In the genomic region with DNA sequence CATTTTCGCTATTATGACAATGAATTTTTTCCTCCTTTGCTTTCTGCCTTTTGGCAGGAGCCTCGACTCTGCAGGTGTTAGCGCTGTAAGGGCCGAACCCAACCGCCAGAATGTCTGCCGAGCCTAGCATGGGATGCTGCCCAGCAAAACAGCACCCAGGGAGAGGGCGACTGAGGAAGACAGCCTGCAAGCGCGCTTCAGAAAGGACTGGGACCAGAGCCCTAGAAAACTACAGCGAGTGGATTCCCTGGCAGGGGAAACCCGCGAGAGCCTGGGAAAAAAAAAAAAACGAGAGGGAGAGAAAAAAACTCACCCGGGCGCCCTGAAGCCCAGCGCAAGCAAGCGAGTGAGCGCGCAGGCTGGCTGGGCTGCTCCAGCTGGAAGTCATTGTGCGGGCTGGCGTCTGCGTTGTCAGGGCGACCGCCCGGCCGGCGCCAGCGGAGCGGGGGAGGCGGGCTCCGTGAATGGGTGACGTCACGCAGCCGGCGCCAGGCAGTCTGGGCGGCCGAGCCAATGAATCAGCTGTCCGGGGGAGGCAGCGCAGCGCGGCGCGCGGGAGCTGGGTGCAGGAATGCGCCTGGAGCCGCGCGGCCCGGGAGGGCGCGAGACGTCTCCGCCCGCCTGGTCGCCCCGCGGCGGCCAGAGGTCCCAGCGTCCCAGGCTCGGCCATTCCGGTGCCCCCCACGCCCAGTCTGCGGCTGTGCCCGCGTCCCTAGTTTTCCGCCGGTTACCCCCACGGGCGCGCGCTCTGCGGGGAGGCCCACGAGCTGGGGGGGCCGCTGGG, we compare ENCODE assay signal across 8 cellular contexts. TPM values are rescaled to one million over a fixed set of nuclear protein-coding genes. Genes with fewer than 3 reads are reported as not detected.
DNase-seq lines count a peak whose midpoint lies in the region; ATAC-seq and TF ChIP-seq lines count a peak whose summit lies in the region.

No MANE protein-coding gene starts in this region.

- H3K36me3 ChIP-seq in CD4-positive, CD25-positive, alpha-beta regulatory T cell (ENCODE audit: control insufficient read depth, insufficient read depth, low read length), result no peaks in the 10 kb centered on the region
- H3K36me3 ChIP-seq in fibroblast of lung (ENCODE audit: control insufficient read depth, insufficient read depth, low read length) (no peaks in the 10 kb centered on the region), mucosa of stomach (ENCODE audit: control insufficient read depth, insufficient read depth, low read length) (no peaks in the 10 kb centered on the region)

- H3K9me3 Mint-ChIP-seq in CD4-positive, CD25-positive, alpha-beta regulatory T cell, result peaks cover 0 to 3% (median 0%) of the 10 kb centered on the region in 7 donors
- H3K9me3 Mint-ChIP-seq in stimulated activated memory B cell treated with anti-CD40 and anti-IgM and Interleukin-4, amounts not matched to agents 10 μg/mL and 1 μg/mL and 100 μg/mL, for 72 hours, result peaks cover 4% of the 10 kb centered on the region

- H3K4me1 Mint-ChIP-seq in CD4-positive, CD25-positive, alpha-beta regulatory T cell, result peaks cover 0 to 22% (median 5%) of the 10 kb centered on the region in 4 donors
- peaks cover 10% of the 10 kb centered on the region for H3K4me1 Mint-ChIP-seq in stimulated activated memory B cell treated with anti-CD40 and anti-IgM and Interleukin-4, amounts not matched to agents 10 μg/mL and 1 μg/mL and 100 μg/mL, for 72 hours

- no peaks in the 10 kb centered on the region for H3K79me2 ChIP-seq in fibroblast of lung (ENCODE audit: control insufficient read depth, insufficient read depth, low read length)

- H3K27ac Mint-ChIP-seq in CD4-positive, CD25-positive, alpha-beta regulatory T cell, result no peak overlapping the region
- no peak overlapping the region for H3K27ac Mint-ChIP-seq in stimulated activated memory B cell treated with anti-CD40 and anti-IgM and Interleukin-4, amounts not matched to agents 10 μg/mL and 1 μg/mL and 100 μg/mL, for 72 hours

- ATAC-seq in CD4-positive, CD25-positive, alpha-beta regulatory T cell (ENCODE audit: low read depth in 2 of 2), result peak in 1 of 2 donors; percentile 20
- ATAC-seq in GM19455 (IDR thresholded peaks at IDR 0.05; ENCODE audit: unreplicated experiment), result peak; percentile 93
- ATAC-seq in HG03521 (IDR thresholded peaks at IDR 0.05; ENCODE audit: unreplicated experiment), result peak; percentile 100
- peak; percentile 68 for ATAC-seq in stimulated activated memory B cell treated with anti-CD40 and anti-IgM and Interleukin-4, amounts not matched to agents 10 μg/mL and 1 μg/mL and 100 μg/mL, for 72 hours

- H2AFZ ChIP-seq in fibroblast of lung (ENCODE audit: low read length), result peak overlapping the region; percentile 37

- H3K4me3 Mint-ChIP-seq in CD4-positive, CD25-positive, alpha-beta regulatory T cell, result peak overlapping the region in 3 of 4 donors; percentile 43 to 79 (median 68)
- peak overlapping the region; percentile 69 for H3K4me3 Mint-ChIP-seq in stimulated activated memory B cell treated with anti-CD40 and anti-IgM and Interleukin-4, amounts not matched to agents 10 μg/mL and 1 μg/mL and 100 μg/mL, for 72 hours

- H3K27me3 Mint-ChIP-seq in CD4-positive, CD25-positive, alpha-beta regulatory T cell, result peaks cover 24% of the 10 kb centered on the region
- H3K27me3 Mint-ChIP-seq in stimulated activated memory B cell treated with anti-CD40 and anti-IgM and Interleukin-4, amounts not matched to agents 10 μg/mL and 1 μg/mL and 100 μg/mL, for 72 hours, result peaks cover 25% of the 10 kb centered on the region

- H3K4me2 ChIP-seq in fibroblast of lung (ENCODE audit: extremely low read depth, insufficient read depth, low read length), result peak overlapping the region; percentile 85

- no peaks in the 10 kb centered on the region for H3K9me3 ChIP-seq in CD4-positive, CD25-positive, alpha-beta regulatory T cell (ENCODE audit: control insufficient read depth in 2 of 2, low read length in 2 of 2)
- H3K9me3 ChIP-seq in fibroblast of lung (ENCODE audit: control insufficient read depth, insufficient read depth, low read depth, low read length) (no peaks in the 10 kb centered on the region), mucosa of stomach (ENCODE audit: control insufficient read depth, low read length) (no peaks in the 10 kb centered on the region)

- peaks cover 6% of the 10 kb centered on the region for H3K4me1 ChIP-seq in CD4-positive, CD25-positive, alpha-beta regulatory T cell (ENCODE audit: control insufficient read depth, insufficient read depth, low read length, poor library complexity, severe bottlenecking)
- no peaks in the 10 kb centered on the region for H3K4me1 ChIP-seq in fibroblast of lung (ENCODE audit: control insufficient read depth, extremely low read depth, insufficient read depth, low read length)
- H3K4me1 ChIP-seq in mucosa of stomach (ENCODE audit: control insufficient read depth, insufficient read depth, low read length), result peaks cover 26% of the 10 kb centered on the region

- no peaks in the 10 kb centered on the region for H4K20me1 ChIP-seq in fibroblast of lung (ENCODE audit: control insufficient read depth, extremely low read depth, insufficient read depth, low read length)

- no peaks in the 10 kb centered on the region for H3K36me3 Mint-ChIP-seq in CD4-positive, CD25-positive, alpha-beta regulatory T cell
- no peaks in the 10 kb centered on the region for H3K36me3 Mint-ChIP-seq in stimulated activated memory B cell treated with anti-CD40 and anti-IgM and Interleukin-4, amounts not matched to agents 10 μg/mL and 1 μg/mL and 100 μg/mL, for 72 hours

- peak in 1 of 3 donors; percentile 67 for DNase-seq in CD4-positive, CD25-positive, alpha-beta regulatory T cell
- DNase-seq in NCI-H69 (lab: John Stamatoyannopoulos, UW), result peak; percentile 99
- peak; percentile 19 for DNase-seq in activated T-cell treated with anti-CD3 and anti-CD28 coated beads, Interleukin-2, amount 50 U/mL, for 1 hour
- DNase-seq in fibroblast of lung (ENCODE audit: low read depth in 2 of 2), result peak; percentile 96 to 97

- H3K9ac ChIP-seq in fibroblast of lung (ENCODE audit: insufficient read depth, low read length) (peak overlapping the region; percentile 92), mucosa of stomach (ENCODE audit: low read length) (peak overlapping the region; percentile 91)

- H3K27me3 ChIP-seq in CD4-positive, CD25-positive, alpha-beta regulatory T cell (ENCODE audit: control insufficient read depth, insufficient read depth, low read length), result no peaks in the 10 kb centered on the region
- no peaks in the 10 kb centered on the region for H3K27me3 ChIP-seq in fibroblast of lung (ENCODE audit: control insufficient read depth, insufficient read depth, low read length)
- no peaks in the 10 kb centered on the region for H3K27me3 ChIP-seq in mucosa of stomach (ENCODE audit: control insufficient read depth, insufficient read depth, low read length)

- no peak overlapping the region for H3K4me3 ChIP-seq in CD4-positive, CD25-positive, alpha-beta regulatory T cell (ENCODE audit: low read depth, low read length)
- H3K4me3 ChIP-seq in fibroblast of lung (replicated peaks in 1 of 4; ENCODE audit: control extremely low read depth in 1 of 4, insufficient read depth in 1 of 4, low read depth in 3 of 4, low read length in 4 of 4), result peak overlapping the region; percentile 57 to 81 (median 66)
- peak overlapping the region; percentile 80 for H3K4me3 ChIP-seq in mucosa of stomach (ENCODE audit: low read length)

- H3K27ac ChIP-seq in CD4-positive, CD25-positive, alpha-beta regulatory T cell (ENCODE audit: insufficient read depth, low read length, poor library complexity, severe bottlenecking), result no peak overlapping the region
- H3K27ac ChIP-seq in fibroblast of lung (ENCODE audit: insufficient read depth, low read length), result peak overlapping the region; percentile 92

- no peak for TF ChIP-seq CTCF in fibroblast of lung (conservative IDR thresholded peaks at IDR 0.05 in 1 of 2, IDR thresholded peaks at IDR 0.05 in 1 of 2; ENCODE audit: low read depth in 1 of 2, low read length in 2 of 2)

RNA-seq across cellular contexts. Expression of a gene that starts 32.6 kb away (rescaled TPM):
- total RNA-seq in CD4-positive, CD25-positive, alpha-beta regulatory T cell, result not detected
- not detected for polyA plus RNA-seq in CD4-positive, CD25-positive, alpha-beta regulatory T cell
- total RNA-seq in fibroblast of lung, result 0.83 and 3.1 TPM in 2 replicates
- 0.51 and 1.3 TPM in 2 replicates for polyA plus RNA-seq in fibroblast of lung
- 0.65 and 1.6 TPM in 2 replicates for polyA plus RNA-seq in fibroblast of lung (2012)
- not detected in 2 replicates for polyA minus RNA-seq in fibroblast of lung (ENCODE audit: low replicate concordance)
